12 cellular contexts compared by ENCODE assay signal in the genomic region with DNA sequence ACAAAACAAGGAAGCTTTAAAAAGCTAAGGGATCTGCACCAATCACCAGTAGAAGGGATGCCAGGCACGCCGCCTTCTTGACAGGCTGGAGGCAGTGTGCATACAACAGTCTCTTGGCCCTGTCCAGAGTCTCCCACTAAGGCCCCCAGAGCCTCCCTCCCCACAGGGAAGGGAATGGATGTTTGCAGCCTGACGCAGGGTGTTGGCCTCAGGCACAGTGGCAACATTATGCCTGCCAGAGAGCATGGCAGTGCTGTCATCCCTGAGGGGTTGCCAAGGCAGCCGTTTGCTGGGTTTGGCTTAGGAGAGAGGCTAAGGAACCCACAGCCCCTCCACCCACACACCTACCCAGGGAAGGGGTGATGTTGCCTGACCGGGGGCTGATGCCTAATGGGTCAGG. TPM values are rescaled to one million over a fixed set of nuclear protein-coding genes. Genes with fewer than 3 reads are reported as not detected.
DNase-seq lines count a peak whose midpoint lies in the region; ATAC-seq and TF ChIP-seq lines count a peak whose summit lies in the region.
"Had no signal": no experiment of that assay in that cellular context is flagged by ENCODE, and none has a peak within 500 bp of the region (broad histone marks: within the 10 kb centered on the region; RNA-seq: fewer than 3 reads in every experiment).

No MANE protein-coding gene starts in this region.

- H3K4me3 ChIP-seq in A673 (ENCODE audit: low read depth, low read length, poor library complexity, severe bottlenecking) (no peak overlapping the region), MG63 (no peak overlapping the region)
- H3K4me3 ChIP-seq: GM23338 had no signal

- H3K4me3 Mint-ChIP-seq in dendritic cell treated with granulocyte-macrophage colony-stimulating factor and Interleukin-4, amounts not matched to agents 40 ng/mL and 50 ng/mL, for 4 days, result no peak overlapping the region
- no peak overlapping the region for H3K4me3 Mint-ChIP-seq in osteocyte (ENCODE audit: unreplicated experiment)
- H3K4me3 Mint-ChIP-seq: GM23338 had no signal

- H3K36me3 ChIP-seq in A673 (ENCODE audit: insufficient read depth, low read length, poor library complexity, severe bottlenecking) (no peaks in the 10 kb centered on the region), MG63 (peaks cover 86% of the 10 kb centered on the region)

- H3K9me3 ChIP-seq in A673 (ENCODE audit: low read depth, low read length, poor library complexity, severe bottlenecking) (no peaks in the 10 kb centered on the region), MG63 (no peaks in the 10 kb centered on the region)

- no peak for ATAC-seq in GM19463 (IDR thresholded peaks at IDR 0.05; ENCODE audit: unreplicated experiment)
- ATAC-seq: GM23338 had no signal

- BruUV-seq in A673 (replicated peaks; lab: Mats Ljungman, UMichigan), result no TSS peak

- peaks cover 76% of the 10 kb centered on the region for H3K4me1 Mint-ChIP-seq in dendritic cell treated with granulocyte-macrophage colony-stimulating factor and Interleukin-4, amounts not matched to agents 40 ng/mL and 50 ng/mL, for 4 days (ENCODE audit: low read depth)
- H3K4me1 Mint-ChIP-seq in osteocyte (ENCODE audit: unreplicated experiment), result peaks cover 7% of the 10 kb centered on the region

- in situ Hi-C loops in GM13977 (cut with MboI; ENCODE audit: low pct_unique_long_range_greater_than_20kb, low sequenced_read_pairs, unreplicated experiment), result no loop called here

- TF ChIP-seq CTCF in A673 (conservative IDR thresholded peaks at IDR 0.05; ENCODE audit: low read depth, low read length), result no peak
- TF ChIP-seq CTCF in osteocyte (IDR thresholded peaks at IDR 0.05), result no peak
- TF ChIP-seq CTCF in GM13977 (IDR thresholded peaks at IDR 0.05; ENCODE audit: extremely low read depth, insufficient read depth, missing control alignments), result no peak

- peaks cover 27% of the 10 kb centered on the region for H3K4me1 ChIP-seq in A673 (ENCODE audit: insufficient read depth, low read length, poor library complexity, severe bottlenecking)

- DNase-seq in A673 (ENCODE audit: low spot score) (no peak), MG63 (peak; percentile 97), mucosa of gallbladder (ENCODE audit: low spot score) (peak; percentile 51), osteocyte (ENCODE audit: extremely low spot score, unreplicated experiment) (no peak), GM13977 (ENCODE audit: low spot score) (no peak), cerebellar cortex (ENCODE audit: low spot score) (no peak)
- DNase-seq: kidney glomerular epithelial cell, NCI-H187 had no signal

- peak overlapping the region; percentile 83 for H3K27ac Mint-ChIP-seq in dendritic cell treated with granulocyte-macrophage colony-stimulating factor and Interleukin-4, amounts not matched to agents 40 ng/mL and 50 ng/mL, for 4 days
- H3K27ac Mint-ChIP-seq in osteocyte (ENCODE audit: unreplicated experiment), result no peak overlapping the region
- H3K27ac Mint-ChIP-seq: GM23338 had no signal

- H3K27me3 ChIP-seq in A673 (replicated peaks; ENCODE audit: insufficient read depth, low read depth, low read length, poor library complexity) (no peaks in the 10 kb centered on the region), MG63 (no peaks in the 10 kb centered on the region)

- POLR2A ChIA-PET in A673 (lab: Charles Lee; ENCODE audit: low non-redundant PET), result interaction anchor here (0.5 kb wide), 1 partner anchor 80 kb away, joined by 3 read pairs; no protein-coding TSS in a partner anchor

- H3K9me3 Mint-ChIP-seq in dendritic cell treated with granulocyte-macrophage colony-stimulating factor and Interleukin-4, amounts not matched to agents 40 ng/mL and 50 ng/mL, for 4 days, result no peaks in the 10 kb centered on the region
- H3K9me3 Mint-ChIP-seq in osteocyte (ENCODE audit: unreplicated experiment), result no peaks in the 10 kb centered on the region
- H3K9me3 Mint-ChIP-seq: GM23338 had no signal

- CTCF ChIA-PET in A673 (lab: Charles Lee), result no interaction called here

- peaks cover 6% of the 10 kb centered on the region for H3K36me3 Mint-ChIP-seq in dendritic cell treated with granulocyte-macrophage colony-stimulating factor and Interleukin-4, amounts not matched to agents 40 ng/mL and 50 ng/mL, for 4 days (ENCODE audit: low read depth)
- no peaks in the 10 kb centered on the region for H3K36me3 Mint-ChIP-seq in osteocyte (ENCODE audit: unreplicated experiment)

- peak overlapping the region; percentile 80 for H3K27ac ChIP-seq in A673 (ENCODE audit: low read depth, low read length, poor library complexity, severe bottlenecking)
- H3K27ac ChIP-seq: C4-2B had no signal

- peaks cover 2% of the 10 kb centered on the region for H3K27me3 Mint-ChIP-seq in dendritic cell treated with granulocyte-macrophage colony-stimulating factor and Interleukin-4, amounts not matched to agents 40 ng/mL and 50 ng/mL, for 4 days
- no peaks in the 10 kb centered on the region for H3K27me3 Mint-ChIP-seq in osteocyte (ENCODE audit: unreplicated experiment)

- intact Hi-C loops in A673 (cut with micrococcal nuclease; ENCODE audit: unreplicated experiment), result no loop called here
- intact Hi-C loops in dendritic cell treated with granulocyte-macrophage colony-stimulating factor and Interleukin-4, amounts not matched to agents 40 ng/mL and 50 ng/mL, for 4 days (cut with micrococcal nuclease), result no loop called here

RNA-seq across cellular contexts. Expression of a gene that starts 4.8 kb away (rescaled TPM):
- 12.0 and 14.7 TPM in 2 replicates for total RNA-seq in A673 (2021)
- total RNA-seq in MG63 (2014; rRNA removed; shearing (Covaris generic); ENCODE audit: low replicate concordance), result 27.9 and 40.0 TPM in 2 replicates
- total RNA-seq in mucosa of gallbladder, result 21.2 TPM
- 2.7 and 3.6 TPM in 2 replicates for total RNA-seq in osteocyte

RNA-seq across cellular contexts. Expression of a gene that starts 18.4 kb away (rescaled TPM):
- 0.26 TPM in 1 of 2 replicates, not detected in the other for total RNA-seq in A673 (2021)
- total RNA-seq in MG63 (2014; rRNA removed; shearing (Covaris generic); ENCODE audit: low replicate concordance), result not detected in 2 replicates
- 0.86 TPM for total RNA-seq in mucosa of gallbladder
- total RNA-seq in osteocyte, result not detected in 2 replicates
- total RNA-seq: GM23338 had no signal

RNA-seq across cellular contexts. Expression of a gene that starts 38.7 kb away (rescaled TPM):
- total RNA-seq in A673 (2021), result 81.2 and 94.1 TPM in 2 replicates
- total RNA-seq in MG63 (2014; rRNA removed; shearing (Covaris generic); ENCODE audit: low replicate concordance), result 240 and 304 TPM in 2 replicates
- 41.8 TPM for total RNA-seq in mucosa of gallbladder
- total RNA-seq in osteocyte, result 47.8 and 49.6 TPM in 2 replicates

Comparison
In these comparisons a context has a peak if more than half of its experiments do, and no peak if none do; other contexts are left out.
1. DNase-seq: peak in MG63 (single experiment) and mucosa of gallbladder (single experiment); none in A673 (single experiment), osteocyte (single experiment), GM13977 (single experiment) and cerebellar cortex (single experiment).